In the genomic region with DNA sequence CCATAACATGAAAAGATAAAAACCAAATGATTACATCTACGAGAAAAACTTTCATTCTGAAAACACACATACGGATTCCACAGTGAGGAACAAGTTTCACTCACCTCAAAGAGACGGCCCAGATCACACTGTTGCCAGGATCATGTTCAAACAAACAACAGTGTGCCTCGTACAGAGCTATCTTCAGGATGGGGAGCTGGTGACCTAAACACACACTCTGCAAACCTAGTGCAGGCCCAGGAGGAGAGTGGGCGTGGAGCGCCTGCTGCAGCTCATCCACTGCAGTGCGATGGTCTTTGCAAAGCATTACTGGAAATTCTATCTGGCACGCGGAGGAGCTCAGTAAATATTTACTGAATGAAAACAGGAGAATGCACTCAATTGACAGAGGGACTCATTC, we compare ENCODE assay signal across 19 cellular contexts. TPM values are rescaled to one million over a fixed set of nuclear protein-coding genes. Genes with fewer than 3 reads are reported as not detected.
DNase-seq lines count a peak whose midpoint lies in the region; ATAC-seq and TF ChIP-seq lines count a peak whose summit lies in the region.
"Had no signal": no experiment of that assay in that cellular context is flagged by ENCODE, and none has a peak within 500 bp of the region (broad histone marks: within the 10 kb centered on the region; RNA-seq: fewer than 3 reads in every experiment).

No MANE protein-coding gene starts in this region.

- TF ChIP-seq EP300 in sigmoid colon (IDR thresholded peaks at IDR 0.05) = no peak

- H3K9ac ChIP-seq in fibroblast of lung (ENCODE audit: insufficient read depth, low read length) = no peak overlapping the region

- POLR2A ChIA-PET in T-cell (lab: Charles Lee) = no interaction called here

- no peaks in the 10 kb centered on the region for H3K36me3 ChIP-seq in fibroblast of lung (ENCODE audit: control insufficient read depth, insufficient read depth, low read length)
- H3K36me3 ChIP-seq in sigmoid colon = peaks cover 0 to 39% (median 0%) of the 10 kb centered on the region in 4 donors
- peaks cover 0 to 2% of the 10 kb centered on the region in 2 donors for H3K36me3 ChIP-seq in aorta (ENCODE audit: control insufficient read depth in 1 of 2, insufficient read depth in 2 of 2, low read length in 1 of 2)

- H3K27ac Mint-ChIP-seq in activated T-cell treated with anti-CD3 and anti-CD28 coated beads, Interleukin-2, amount 50 U/mL, for 72 hours = peak overlapping the region; percentile 74
- H3K27ac Mint-ChIP-seq in HFFc6 (peak overlapping the region; percentile 81), T-cell (no peak overlapping the region)
- H3K27ac Mint-ChIP-seq: activated CD8-positive, alpha-beta T cell treated with anti-CD3 and anti-CD28 coated beads, Interleukin-2, amount 10 ng/mL, durations not matched to agents 7 days and 5 days had no signal

- H2AFZ ChIP-seq in fibroblast of lung (ENCODE audit: low read length) = no peak overlapping the region

- H3K27ac ChIP-seq in fibroblast of lung (ENCODE audit: insufficient read depth, low read length) (no peak overlapping the region), sigmoid colon (peak overlapping the region in 3 of 4 donors; percentile 4 to 69 (median 52)), aorta (ENCODE audit: low read depth in 1 of 2, low read length in 2 of 2) (no peak overlapping the region)
- H3K27ac ChIP-seq: psoas muscle, SJSA1 had no signal

- WGBS in sigmoid colon, 2 donors = 73 to 76% methylated on average over 9 of the region's 9 CpGs
- WGBS in aorta, 2 donors = 88 to 92% methylated on average over 9 of the region's 9 CpGs

- TF ChIP-seq POLR2A in sigmoid colon (IDR thresholded peaks at IDR 0.05) = no peak

- peaks cover 8 to 23% of the 10 kb centered on the region in 2 donors for H3K36me3 Mint-ChIP-seq in activated T-cell treated with anti-CD3 and anti-CD28 coated beads, Interleukin-2, amount 50 U/mL, for 72 hours (ENCODE audit: insufficient read depth in 2 of 2)
- H3K36me3 Mint-ChIP-seq in activated T-cell treated with anti-CD3 and anti-CD28 coated beads, Interleukin-2, amount 50 U/mL, for 4 hours (ENCODE audit: insufficient read depth) = peaks cover 47% of the 10 kb centered on the region
- peaks cover 33% of the 10 kb centered on the region for H3K36me3 Mint-ChIP-seq in HFFc6 (ENCODE audit: low read depth)
- H3K36me3 Mint-ChIP-seq in T-cell = peaks cover 65% of the 10 kb centered on the region

- H3K4me3 ChIP-seq in fibroblast of lung (replicated peaks in 1 of 4; ENCODE audit: control extremely low read depth in 1 of 4, insufficient read depth in 1 of 4, low read depth in 3 of 4, low read length in 4 of 4) = no peak overlapping the region
- no peak overlapping the region for H3K4me3 ChIP-seq in sigmoid colon
- no peak overlapping the region for H3K4me3 ChIP-seq in aorta (ENCODE audit: low read length in 2 of 2)
- H3K4me3 ChIP-seq: psoas muscle, SJSA1 had no signal

- H3K9me3 ChIP-seq in fibroblast of lung (ENCODE audit: control insufficient read depth, insufficient read depth, low read depth, low read length) (no peaks in the 10 kb centered on the region), sigmoid colon (no peaks in the 10 kb centered on the region), aorta (ENCODE audit: control insufficient read depth, low read length) (no peaks in the 10 kb centered on the region)
- H3K9me3 ChIP-seq: psoas muscle had no signal

- TF ChIP-seq CTCF in HFFc6 (IDR thresholded peaks at IDR 0.05) = no peak
- no peak for TF ChIP-seq CTCF in fibroblast of lung (conservative IDR thresholded peaks at IDR 0.05 in 1 of 2, IDR thresholded peaks at IDR 0.05 in 1 of 2; ENCODE audit: low read depth in 1 of 2, low read length in 2 of 2)
- TF ChIP-seq CTCF in sigmoid colon (IDR thresholded peaks at IDR 0.05) = no peak

- ATAC-seq in activated T-cell treated with anti-CD3 and anti-CD28 coated beads, Interleukin-2, amount 50 U/mL, for 72 hours (replicated peaks in 1 of 2) = peak; percentile 33 to 71
- ATAC-seq in activated T-cell treated with anti-CD3 and anti-CD28 coated beads, Interleukin-2, amount 50 U/mL, for 4 hours = no peak
- ATAC-seq in T-cell (replicated peaks in 1 of 4) (no peak), aorta (ENCODE audit: low FRiP score) (no peak)
- ATAC-seq: activated CD8-positive, alpha-beta T cell treated with anti-CD3 and anti-CD28 coated beads, Interleukin-2, amount 10 ng/mL, durations not matched to agents 7 days and 5 days; psoas muscle had no signal

- H3K4me3 Mint-ChIP-seq in activated T-cell treated with anti-CD3 and anti-CD28 coated beads, Interleukin-2, amount 50 U/mL, for 72 hours = no peak overlapping the region
- H3K4me3 Mint-ChIP-seq in activated T-cell treated with anti-CD3 and anti-CD28 coated beads, Interleukin-2, amount 50 U/mL, for 4 hours = no peak overlapping the region
- H3K4me3 Mint-ChIP-seq in HFFc6 (peak overlapping the region; percentile 60), T-cell (no peak overlapping the region)
- H3K4me3 Mint-ChIP-seq: activated CD8-positive, alpha-beta T cell treated with anti-CD3 and anti-CD28 coated beads, Interleukin-2, amount 10 ng/mL, durations not matched to agents 7 days and 5 days; CD8-positive, alpha-beta memory T cell had no signal

- H4K20me1 ChIP-seq in fibroblast of lung (ENCODE audit: control insufficient read depth, extremely low read depth, insufficient read depth, low read length) = peaks cover 2% of the 10 kb centered on the region

- H3K9me3 Mint-ChIP-seq in activated T-cell treated with anti-CD3 and anti-CD28 coated beads, Interleukin-2, amount 50 U/mL, for 72 hours = no peaks in the 10 kb centered on the region
- no peaks in the 10 kb centered on the region for H3K9me3 Mint-ChIP-seq in activated T-cell treated with anti-CD3 and anti-CD28 coated beads, Interleukin-2, amount 50 U/mL, for 4 hours
- H3K9me3 Mint-ChIP-seq in HFFc6 = no peaks in the 10 kb centered on the region
- no peaks in the 10 kb centered on the region for H3K9me3 Mint-ChIP-seq in T-cell
- H3K9me3 Mint-ChIP-seq: CD8-positive, alpha-beta memory T cell had no signal

- intact Hi-C loops in sigmoid colon (cut with DNase I) = loop anchor here (10.0 kb wide), 1 partner anchor 83 kb away; no protein-coding TSS in a partner anchor
- intact Hi-C loops in aorta (cut with DNase I) = loop anchor here in 1 of 2 donors (10.0 kb wide), 1 partner anchor 143 kb away; no protein-coding TSS in a partner anchor

- DNase-seq in activated T-cell treated with anti-CD3 and anti-CD28 coated beads, Interleukin-2, amount 50 U/mL, for 72 hours = peak in 1 of 2 donors; percentile 1
- no peak for DNase-seq in activated T-cell treated with anti-CD3 and anti-CD28 coated beads, Interleukin-2, amount 50 U/mL, for 4 hours
- DNase-seq in HFFc6 (no peak), fibroblast of lung (ENCODE audit: low read depth in 2 of 2) (peak in 1 of 2 donors; percentile 15), sigmoid colon (peak; percentile 68), dedifferentiated amniotic fluid mesenchymal stem cell (ENCODE audit: extremely low spot score) (no peak), T-cell (no peak), aorta (no peak)
- DNase-seq: ACHN; activated CD4-positive, CD25-positive, alpha-beta regulatory T cell; activated CD8-positive, alpha-beta T cell treated with anti-CD3 and anti-CD28 coated beads, Interleukin-2, amount 10 ng/mL, durations not matched to agents 7 days and 5 days; CD8-positive, alpha-beta memory T cell; erythroblast; NCI-H1694 treated with DMSO at 0.1 percent for 48 hours; NCI-H82; psoas muscle; stimulated activated CD8-positive, alpha-beta memory T cell treated with anti-CD3 and anti-CD28 coated beads, Interleukin-4, amount 100 ng/mL, for 48 hours; substantia nigra had no signal

- peaks cover 17% of the 10 kb centered on the region for H3K4me1 Mint-ChIP-seq in activated T-cell treated with anti-CD3 and anti-CD28 coated beads, Interleukin-2, amount 50 U/mL, for 72 hours (ENCODE audit: low read depth)
- peaks cover 2% of the 10 kb centered on the region for H3K4me1 Mint-ChIP-seq in activated T-cell treated with anti-CD3 and anti-CD28 coated beads, Interleukin-2, amount 50 U/mL, for 4 hours (ENCODE audit: low read depth)
- H3K4me1 Mint-ChIP-seq in HFFc6 (ENCODE audit: low read depth) (peaks cover 27% of the 10 kb centered on the region), T-cell (peaks cover 0 to 5% (median 2%) of the 10 kb centered on the region in 3 donors)

- H3K27me3 ChIP-seq in fibroblast of lung (ENCODE audit: control insufficient read depth, insufficient read depth, low read length) (no peaks in the 10 kb centered on the region), sigmoid colon (no peaks in the 10 kb centered on the region), aorta (ENCODE audit: control insufficient read depth in 1 of 2, insufficient read depth in 2 of 2, low read length in 1 of 2) (no peaks in the 10 kb centered on the region)
- H3K27me3 ChIP-seq: SJSA1 had no signal

- H3K79me2 ChIP-seq in fibroblast of lung (ENCODE audit: control insufficient read depth, insufficient read depth, low read length) = no peaks in the 10 kb centered on the region

- CTCF ChIA-PET in T-cell (lab: Charles Lee) = interaction anchor here in 1 of 2 donors (0.6 kb wide), 1 partner anchor 18 kb away, joined by 3 read pairs; no protein-coding TSS in a partner anchor

- H3K27me3 Mint-ChIP-seq in activated T-cell treated with anti-CD3 and anti-CD28 coated beads, Interleukin-2, amount 50 U/mL, for 72 hours (ENCODE audit: low read depth) = no peaks in the 10 kb centered on the region
- no peaks in the 10 kb centered on the region for H3K27me3 Mint-ChIP-seq in activated T-cell treated with anti-CD3 and anti-CD28 coated beads, Interleukin-2, amount 50 U/mL, for 4 hours (ENCODE audit: low read depth)
- H3K27me3 Mint-ChIP-seq in HFFc6 (ENCODE audit: insufficient read depth) (no peaks in the 10 kb centered on the region; the same call in 1 of the 2 replicates), T-cell (no peaks in the 10 kb centered on the region)
- H3K27me3 Mint-ChIP-seq: CD8-positive, alpha-beta memory T cell had no signal

- H3K4me1 ChIP-seq in fibroblast of lung (ENCODE audit: control insufficient read depth, extremely low read depth, insufficient read depth, low read length) = peaks cover 9% of the 10 kb centered on the region
- H3K4me1 ChIP-seq in sigmoid colon = peaks cover 0 to 30% (median 19%) of the 10 kb centered on the region in 4 donors
- H3K4me1 ChIP-seq in aorta (ENCODE audit: control insufficient read depth in 1 of 2, insufficient read depth in 2 of 2, low read length in 2 of 2) = no peaks in the 10 kb centered on the region
- H3K4me1 ChIP-seq: psoas muscle had no signal

- peak overlapping the region; percentile 38 for H3K4me2 ChIP-seq in fibroblast of lung (ENCODE audit: extremely low read depth, insufficient read depth, low read length)

RNA-seq across cellular contexts. Expression of gene TAMM41, which starts 38.5 kb away (rescaled TPM):
- total RNA-seq in activated T-cell treated with anti-CD3 and anti-CD28 coated beads, Interleukin-2, amount 50 U/mL, for 72 hours = 10 to 100 TPM; 30.2 to 31.2 TPM
- 10 to 100 TPM; 35.2 to 43.8 (median 40.2) TPM for total RNA-seq in activated T-cell treated with anti-CD3 and anti-CD28 coated beads, Interleukin-2, amount 50 U/mL, for 4 hours
- 10 to 100 TPM; 11.5 to 16.3 (median 14.9) TPM for total RNA-seq in HFFc6 (2021; fragmentation: NEBNext Ultra II Directional; extraction: Animal tissue kit (Norgen Biotek cat#: 25700))
- total RNA-seq in fibroblast of lung (4.6 and 5.6 TPM in 2 replicates), sigmoid colon (10 to 100 TPM in 3 of 4 donors, 1 to 10 TPM in 1; 6.7 to 14.7 (median 10.4) TPM), T-cell (10 to 100 TPM; 19.6 to 43.3 (median 32.4) TPM), aorta (10 to 100 TPM; 17.1 to 27.4 TPM)
- polyA plus RNA-seq in fibroblast of lung (9.0 and 11.2 TPM in 2 replicates), sigmoid colon (10 to 100 TPM in 1 of 3 donors, 1 to 10 TPM in 2; 4.2 to 14.1 (median 5.1) TPM), aorta (1 to 10 TPM; 1.8 to 9.4 TPM)
- polyA plus RNA-seq in fibroblast of lung (2012) = 8.9 and 11.7 TPM in 2 replicates
- 1.6 and 5.6 TPM in 2 replicates for polyA minus RNA-seq in fibroblast of lung (ENCODE audit: low replicate concordance)

Comparison
In these comparisons a context has a peak if more than half of its experiments do, and no peak if none do; other contexts are left out.
1. ATAC-seq: peak in activated T-cell treated with anti-CD3 and anti-CD28 coated beads, Interleukin-2, amount 50 U/mL, for 72 hours (2 of 2); none in activated T-cell treated with anti-CD3 and anti-CD28 coated beads, Interleukin-2, amount 50 U/mL, for 4 hours (0 of 2), T-cell (0 of 4) and aorta (single experiment).
2. H3K27ac Mint-ChIP-seq: peak in activated T-cell treated with anti-CD3 and anti-CD28 coated beads, Interleukin-2, amount 50 U/mL, for 72 hours (single experiment) and HFFc6 (single experiment); none in T-cell (0 of 2).
3. H3K27ac ChIP-seq: peak in sigmoid colon (3 of 4); none in fibroblast of lung (single experiment) and aorta (0 of 2).